17 cellular contexts compared by ENCODE assay signal in genomic region chr1:23914921-23915320, GRCh38. TPM values are rescaled to one million over a fixed set of nuclear protein-coding genes. Genes with fewer than 3 reads are reported as not detected.
"Had no signal": no experiment of that assay in that cellular context is flagged by ENCODE, and none has a peak within 500 bp of the region (broad histone marks: within the 10 kb centered on the region; RNA-seq: fewer than 3 reads in every experiment).

No MANE protein-coding gene starts in this region.

- H3K4me3 Mint-ChIP-seq: activated CD4-positive, alpha-beta T cell treated with anti-CD3 and anti-CD28 coated beads, Interleukin-2, amount 10 ng/mL, durations not matched to agents 24 days and 14 days; neural progenitor cell; stimulated activated naive CD8-positive, alpha-beta T cell treated with anti-CD3 and anti-CD28 coated beads, Interleukin-15, amount 100 ng/mL, for 72 hours had no signal

- H3K4me2 ChIP-seq: neural progenitor cell had no signal

- DNase-seq: activated CD4-positive, alpha-beta T cell treated with anti-CD3 and anti-CD28 coated beads, Interleukin-2, amount 10 ng/mL, durations not matched to agents 24 days and 14 days; activated CD8-positive, alpha-beta memory T cell treated with anti-CD3 and anti-CD28 coated beads, Interleukin-2, amount 50 U/mL, for 4 hours; activated effector memory CD4-positive, alpha-beta T cell treated with Interleukin-2 at 50 U/mL for 16 hours; activated naive CD4-positive, alpha-beta T cell treated with anti-CD3 and anti-CD28 coated beads, Interleukin-2, amount 50 U/mL, for 16 hours; activated T-cell treated with anti-CD3 and anti-CD28 coated beads, Interleukin-2, amount 50 U/mL, for 48 hours; effector CD8-positive, alpha-beta T cell; left ventricle myocardium superior; stimulated activated naive CD8-positive, alpha-beta T cell treated with anti-CD3 and anti-CD28 coated beads, Interleukin-15, amount 100 ng/mL, for 72 hours; transverse colon had no signal

- H3K27me3 ChIP-seq: neural progenitor cell, right atrium auricular region, suprapubic skin, transverse colon, vagina had no signal

- H3K27ac Mint-ChIP-seq: activated CD4-positive, alpha-beta T cell treated with anti-CD3 and anti-CD28 coated beads, Interleukin-2, amount 10 ng/mL, durations not matched to agents 24 days and 14 days; neural progenitor cell; stimulated activated naive CD8-positive, alpha-beta T cell treated with anti-CD3 and anti-CD28 coated beads, Interleukin-15, amount 100 ng/mL, for 72 hours had no signal

- H3K36me3 ChIP-seq: neural progenitor cell, prostate gland, right atrium auricular region, suprapubic skin, transverse colon, vagina had no signal

- H2AFZ ChIP-seq: neural progenitor cell had no signal

- H3K9ac ChIP-seq: neural progenitor cell had no signal

- H3K4me3 ChIP-seq: neural progenitor cell, prostate gland, right atrium auricular region, suprapubic skin, transverse colon, vagina had no signal

- ATAC-seq: esophagus mucosa; left ventricle myocardium superior; stimulated activated naive CD8-positive, alpha-beta T cell treated with anti-CD3 and anti-CD28 coated beads, Interleukin-15, amount 100 ng/mL, for 72 hours had no signal

- H3K9me3 ChIP-seq: prostate gland, right atrium auricular region, suprapubic skin, transverse colon, vagina had no signal

- H3K27ac ChIP-seq: neural progenitor cell, prostate gland, right atrium auricular region, suprapubic skin, transverse colon, vagina had no signal

- H3K9me3 Mint-ChIP-seq: activated CD4-positive, alpha-beta T cell treated with anti-CD3 and anti-CD28 coated beads, Interleukin-2, amount 10 ng/mL, durations not matched to agents 24 days and 14 days; neural progenitor cell; stimulated activated naive CD8-positive, alpha-beta T cell treated with anti-CD3 and anti-CD28 coated beads, Interleukin-15, amount 100 ng/mL, for 72 hours had no signal

- H3K4me1 ChIP-seq: neural progenitor cell, prostate gland, vagina had no signal

- H3K36me3 Mint-ChIP-seq: neural progenitor cell had no signal

- H3K27me3 Mint-ChIP-seq: activated CD4-positive, alpha-beta T cell treated with anti-CD3 and anti-CD28 coated beads, Interleukin-2, amount 10 ng/mL, durations not matched to agents 24 days and 14 days; stimulated activated naive CD8-positive, alpha-beta T cell treated with anti-CD3 and anti-CD28 coated beads, Interleukin-15, amount 100 ng/mL, for 72 hours had no signal

RNA-seq across cellular contexts. Expression of gene CNR2, which starts 1.8 kb away (rescaled TPM):
- total RNA-seq: activated CD4-positive, alpha-beta T cell treated with anti-CD3 and anti-CD28 coated beads, Interleukin-2, amount 10 ng/mL, durations not matched to agents 24 days and 14 days; cerebellum; left ventricle myocardium superior; osteocyte; prostate gland; suprapubic skin; vagina had no signal
